ENCODE assay signal across 28 cellular contexts in the genomic region with DNA sequence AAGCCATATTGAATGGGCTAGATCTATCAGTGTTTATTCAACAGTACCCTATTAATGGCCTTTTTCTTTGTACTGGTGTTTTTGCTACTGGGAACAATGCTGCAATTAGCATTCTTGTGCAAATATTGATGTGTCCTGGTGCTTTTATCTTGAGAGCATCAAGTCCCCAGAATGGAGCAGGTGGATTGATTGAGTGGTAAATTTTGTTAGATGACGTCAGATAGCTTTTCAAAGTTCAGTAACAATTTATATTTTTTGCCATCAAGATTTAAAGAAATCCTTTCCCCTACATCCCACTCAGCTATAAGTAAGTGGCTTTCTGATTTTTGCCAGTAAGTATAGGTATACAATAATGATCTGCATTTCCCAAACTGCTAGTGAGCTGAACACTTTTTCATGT.
"Had no signal": no experiment of that assay in that cellular context is flagged by ENCODE, and none has a peak within 500 bp of the region (broad histone marks: within the 10 kb centered on the region; RNA-seq: fewer than 3 reads in every experiment).

No MANE protein-coding gene starts in this region.

- H3K9me3 ChIP-seq: lower lobe of right lung, ovary, psoas muscle, suprapubic skin, transverse colon, vagina had no signal

- H3K36me3 ChIP-seq: brain microvascular endothelial cell, lower lobe of right lung, ovary, suprapubic skin, transverse colon, vagina had no signal

- H3K36me3 Mint-ChIP-seq: naive thymus-derived CD8-positive, alpha-beta T cell had no signal

- H3K4me3 Mint-ChIP-seq: activated CD8-positive, alpha-beta T cell treated with anti-CD3 and anti-CD28 coated beads for 36 hours; activated naive CD4-positive, alpha-beta T cell treated with anti-CD3 and anti-CD28 coated beads for 36 hours; activated naive CD8-positive, alpha-beta T cell treated with anti-CD3 and anti-CD28 coated beads, Interleukin-2, amount 50 U/mL, for 24 hours; activated T-cell treated with anti-CD3 and anti-CD28 coated beads, Interleukin-2, amount 50 U/mL, for 24 hours; naive thymus-derived CD8-positive, alpha-beta T cell; stimulated activated naive CD8-positive, alpha-beta T cell treated with anti-CD3 and anti-CD28 coated beads, Interleukin-15, amount 100 ng/mL, for 72 hours had no signal

- H3K27ac Mint-ChIP-seq: activated CD8-positive, alpha-beta T cell treated with anti-CD3 and anti-CD28 coated beads for 36 hours; activated naive CD4-positive, alpha-beta T cell treated with anti-CD3 and anti-CD28 coated beads for 36 hours; activated naive CD8-positive, alpha-beta T cell treated with anti-CD3 and anti-CD28 coated beads, Interleukin-2, amount 50 U/mL, for 24 hours; activated T-cell treated with anti-CD3 and anti-CD28 coated beads, Interleukin-2, amount 50 U/mL, for 24 hours; activated T-helper 2 cell treated with anti-CD3 and anti-CD28 coated beads, Interferon-gamma antibody, Interleukin-2, Interleukin-4, amounts not matched to agents 10 μg/mL and 5 μg/mL and 100 μg/mL, durations not matched to agents 14 hours and 24 hours and 36 hours; stimulated activated naive CD8-positive, alpha-beta T cell treated with anti-CD3 and anti-CD28 coated beads, Interleukin-15, amount 100 ng/mL, for 72 hours had no signal

- H3K4me1 ChIP-seq: foreskin keratinocyte, vagina had no signal

- DNase-seq: activated CD4-positive, alpha-beta T cell treated with anti-CD3 and anti-CD28 coated beads for 48 hours; activated CD4-positive, CD25-positive, alpha-beta regulatory T cell; activated CD8-positive, alpha-beta T cell treated with anti-CD3 and anti-CD28 coated beads for 36 hours; activated naive CD4-positive, alpha-beta T cell treated with anti-CD3 and anti-CD28 coated beads for 36 hours; activated naive CD8-positive, alpha-beta T cell treated with anti-CD3 and anti-CD28 coated beads, Interleukin-2, amount 50 U/mL, for 24 hours; activated T-cell treated with anti-CD3 and anti-CD28 coated beads, Interleukin-2, amount 50 U/mL, for 24 hours; aorta; brain microvascular endothelial cell; central memory CD4-positive, alpha-beta T cell; dorsolateral prefrontal cortex; foreskin keratinocyte; glutamatergic neuron; hippocampal formation; islet precursor cell; left colon; lower lobe of right lung; naive thymus-derived CD8-positive, alpha-beta T cell; ovary; psoas muscle; right cardiac atrium; stimulated activated CD4-positive, alpha-beta T cell treated with anti-CD3 and anti-CD28 coated beads, Interleukin-2, amount 100 ng/mL, for 48 hours; stimulated activated naive CD8-positive, alpha-beta T cell treated with anti-CD3 and anti-CD28 coated beads, Interleukin-15, amount 100 ng/mL, for 72 hours; transverse colon had no signal

- H3K4me1 Mint-ChIP-seq: activated naive CD8-positive, alpha-beta T cell treated with anti-CD3 and anti-CD28 coated beads, Interleukin-2, amount 50 U/mL, for 24 hours had no signal

- H3K27me3 ChIP-seq: brain microvascular endothelial cell, dorsolateral prefrontal cortex, ovary, suprapubic skin, transverse colon, vagina had no signal

- H3K4me3 ChIP-seq: dorsolateral prefrontal cortex, lower lobe of right lung, ovary, psoas muscle, skin epidermis, suprapubic skin, transverse colon, vagina had no signal

- H3K27ac ChIP-seq: brain microvascular endothelial cell, dorsolateral prefrontal cortex, epithelial cell of prostate, foreskin keratinocyte, lower lobe of right lung, ovary, psoas muscle, skin epidermis, suprapubic skin, transverse colon, vagina had no signal

- H3K9me3 Mint-ChIP-seq: activated CD8-positive, alpha-beta T cell treated with anti-CD3 and anti-CD28 coated beads for 36 hours; activated naive CD4-positive, alpha-beta T cell treated with anti-CD3 and anti-CD28 coated beads for 36 hours; activated naive CD8-positive, alpha-beta T cell treated with anti-CD3 and anti-CD28 coated beads, Interleukin-2, amount 50 U/mL, for 24 hours; activated T-cell treated with anti-CD3 and anti-CD28 coated beads, Interleukin-2, amount 50 U/mL, for 24 hours; activated T-helper 2 cell treated with anti-CD3 and anti-CD28 coated beads, Interferon-gamma antibody, Interleukin-2, Interleukin-4, amounts not matched to agents 10 μg/mL and 5 μg/mL and 100 μg/mL, durations not matched to agents 14 hours and 24 hours and 36 hours; naive thymus-derived CD8-positive, alpha-beta T cell; stimulated activated naive CD8-positive, alpha-beta T cell treated with anti-CD3 and anti-CD28 coated beads, Interleukin-15, amount 100 ng/mL, for 72 hours had no signal
